Comparison of ENCODE assay signal across 14 cellular contexts in genomic region chr3:23667536-23668429, GRCh38.
DNase-seq lines count a peak whose midpoint lies in the region; ATAC-seq, FAIRE-seq and TF ChIP-seq lines count a peak whose summit lies in the region.
"Had no signal": no experiment of that assay in that cellular context is flagged by ENCODE, and none has a peak within 500 bp of the region (broad histone marks: within the 10 kb centered on the region; RNA-seq: fewer than 3 reads in every experiment).

No MANE protein-coding gene starts in this region.

- no peak for TF ChIP-seq CTCF in A549 (IDR thresholded peaks at IDR 0.05)
- no peak for TF ChIP-seq CTCF in foreskin fibroblast (IDR thresholded peaks at IDR 0.05; ENCODE audit: low read depth, low read length)

- peaks cover 0 to 3% of the 10 kb centered on the region in 2 donors for H3K27me3 ChIP-seq in small intestine (ENCODE audit: control insufficient read depth in 2 of 2, insufficient read depth in 2 of 2, low read length in 2 of 2)
- H3K27me3 ChIP-seq: dorsolateral prefrontal cortex had no signal

- CTCF ChIA-PET in A549 (lab: Yijun Ruan, JAX) = interaction anchor here (0.7 to 3.4 kb wide), 4 partner anchors 11 to 109 kb away, joined by 3 to 13 read pairs (median 6); no protein-coding TSS in a partner anchor

- H3K27ac ChIP-seq in A549 (peak overlapping the region; percentile 83 to 89), small intestine (ENCODE audit: low read depth in 1 of 2, low read length in 1 of 2) (no peak overlapping the region)
- H3K27ac ChIP-seq: dorsolateral prefrontal cortex had no signal

- H3K4me3 ChIP-seq in A549 = no peak overlapping the region
- H3K4me3 ChIP-seq in foreskin fibroblast (ENCODE audit: low read depth in 1 of 2, low read length in 2 of 2) = no peak overlapping the region
- no peak overlapping the region for H3K4me3 ChIP-seq in small intestine (ENCODE audit: low read depth in 1 of 2, low read length in 2 of 2)
- H3K4me3 ChIP-seq: dorsolateral prefrontal cortex had no signal

- TF ChIP-seq RAD21 in A549 (conservative IDR thresholded peaks at IDR 0.05 in 1 of 2, IDR thresholded peaks at IDR 0.05 in 1 of 2) = no peak

- no peaks in the 10 kb centered on the region for H3K36me3 ChIP-seq in small intestine (ENCODE audit: control insufficient read depth in 2 of 2, insufficient read depth in 2 of 2, low read length in 2 of 2)

- H3K4me2 ChIP-seq in A549 = peak overlapping the region; percentile 67

- 39% methylated on average over 6 of the region's 6 CpGs for WGBS in A549 (ENCODE audit: missing lambda C conversion rate)
- WGBS in small intestine, 3 donors = 74 to 82% (median 77%) methylated on average over 6 of the region's 6 CpGs

- DNase-seq in A549 (ENCODE audit: low read depth in 1 of 2, low spot score in 1 of 2) (peak in 1 of 2 experiments; percentile 31), H4 (ENCODE audit: low spot score) (peak; percentile 52), RPMI7951 (ENCODE audit: low read depth) (peak; percentile 63), foreskin fibroblast (peak; percentile 40 to 43), NAMALWA (ENCODE audit: low spot score) (no peak), 8988T (no peak), small intestine (no peak), H54 (ENCODE audit: insufficient read length, low spot score) (no peak)
- DNase-seq: activated CD8-positive, alpha-beta T cell treated with anti-CD3 and anti-CD28 coated beads for 36 hours; anterior cingulate cortex; dorsolateral prefrontal cortex; KBM-7; NCI-H1436 treated with DMSO at 0.1 percent for 48 hours; NCI-H524 had no signal

- POLR2A ChIA-PET in A549 (lab: Yijun Ruan, JAX) = interaction anchor here (0.9 to 1.1 kb wide), 6 partner anchors 8 to 465 kb away, joined by 3 to 12 read pairs (median 4); partner anchors contain the start of genes NKIRAS1, RPL15 and UBE2E2

- ATAC-seq in A549 = peak; percentile 32 to 55
- ATAC-seq: activated CD8-positive, alpha-beta T cell treated with anti-CD3 and anti-CD28 coated beads for 36 hours had no signal

- TF ChIP-seq POLR2A in A549 (IDR thresholded peaks at IDR 0.05; ENCODE audit: low read length) (no peak), H54 (IDR thresholded peaks at IDR 0.05; ENCODE audit: low read depth, low read length) (no peak)

- H3K4me1 ChIP-seq in A549 (peaks cover 43% of the 10 kb centered on the region), small intestine (ENCODE audit: control insufficient read depth in 2 of 2, insufficient read depth in 1 of 2, low read depth in 1 of 2, low read length in 1 of 2) (no peaks in the 10 kb centered on the region)

- no peak; a peak in 1 of 5 replicates for TF ChIP-seq EP300 in A549 (IDR thresholded peaks at IDR 0.05)

- no peaks in the 10 kb centered on the region for H3K9me3 ChIP-seq in A549
- H3K9me3 ChIP-seq in small intestine (ENCODE audit: control insufficient read depth, low read depth) = no peaks in the 10 kb centered on the region

- FAIRE-seq in A549 (lab: Jason Lieb, UNC) = no peak
- no peak for FAIRE-seq in small intestine (lab: Jason Lieb, UNC)
- FAIRE-seq in H54 (lab: Jason Lieb, UNC) = no peak

TF ChIP-seq in A549, 52 proteins besides CTCF, POLR2A, EP300 and RAD21 (continues in another document):
- TF ChIP-seq GATA3 (IDR thresholded peaks at IDR 0.05; ENCODE audit: borderline replicate concordance) = no peak
- TF ChIP-seq BCL3 (IDR thresholded peaks at IDR 0.05) = no peak; the same call in 2 of the 3 replicates
- no peak for TF ChIP-seq NR3C1 (IDR thresholded peaks at IDR 0.05)
- no peak for TF ChIP-seq BHLHE40 (IDR thresholded peaks at IDR 0.05; ENCODE audit: low read depth, low read length)
- TF ChIP-seq ZC3H11A (IDR thresholded peaks at IDR 0.05) = no peak
- TF ChIP-seq KDM1A (IDR thresholded peaks at IDR 0.05; ENCODE audit: low read depth) = no peak
- TF ChIP-seq CBX2 (IDR thresholded peaks at IDR 0.05; ENCODE audit: borderline replicate concordance, low read depth) = no peak
- 0 out of 2 replicates have a peak, but pooled peaks have one; percentile 13 for TF ChIP-seq FOXS1 (CRISPR knock-in tag; IDR thresholded peaks at IDR 0.05)
- no peak for TF ChIP-seq EHMT2 (IDR thresholded peaks at IDR 0.05; ENCODE audit: low read depth)
- peak; percentile 51; the same call in 1 of the 2 replicates for TF ChIP-seq HOXB13 (CRISPR knock-in tag; IDR thresholded peaks at IDR 0.05; ENCODE audit: low read depth)
- TF ChIP-seq CEBPB (IDR thresholded peaks at IDR 0.05) = no peak
- no peak for TF ChIP-seq TFCP2L1 (CRISPR knock-in tag; IDR thresholded peaks at IDR 0.05)
- TF ChIP-seq HES2 (IDR thresholded peaks at IDR 0.05) = no peak
- no peak for TF ChIP-seq CHD2 (IDR thresholded peaks at IDR 0.05; ENCODE audit: low read length, partially characterized antibody)
- TF ChIP-seq USF2 (IDR thresholded peaks at IDR 0.05) = no peak
- no peak for TF ChIP-seq MYC (IDR thresholded peaks at IDR 0.05; ENCODE audit: borderline replicate concordance, low read length)
- peak; percentile 36; the same call in 1 of the 2 replicates for TF ChIP-seq HOXB5 (CRISPR knock-in tag; IDR thresholded peaks at IDR 0.05)
- no peak for TF ChIP-seq ESRRA (IDR thresholded peaks at IDR 0.05; ENCODE audit: borderline replicate concordance, low read length)
- 0 out of 2 replicates have a peak, but pooled peaks have one; percentile 67 for TF ChIP-seq ATOH8 (CRISPR knock-in tag; IDR thresholded peaks at IDR 0.05; ENCODE audit: low read depth)
- peak; percentile 56; the same call in 1 of the 2 replicates for TF ChIP-seq MAX (IDR thresholded peaks at IDR 0.05)
- TF ChIP-seq PBX3 (IDR thresholded peaks at IDR 0.05) = no peak
- TF ChIP-seq NPAS2 (CRISPR knock-in tag; IDR thresholded peaks at IDR 0.05; ENCODE audit: borderline replicate concordance) = no peak
- no peak for TF ChIP-seq NFE2L2 (conservative IDR thresholded peaks at IDR 0.05; ENCODE audit: low read length)
- TF ChIP-seq CBX8 (IDR thresholded peaks at IDR 0.05) = no peak
- TF ChIP-seq ZFP36 (IDR thresholded peaks at IDR 0.05; ENCODE audit: borderline replicate concordance, partially characterized antibody) = no peak
- no peak for TF ChIP-seq HMGXB4 (CRISPR knock-in tag; IDR thresholded peaks at IDR 0.05; ENCODE audit: borderline replicate concordance)
- TF ChIP-seq POLR2AphosphoS2 (conservative IDR thresholded peaks at IDR 0.05; ENCODE audit: low read length) = no peak

Comparison
In these comparisons a context has a peak if more than half of its experiments do, and no peak if none do; other contexts are left out.
1. DNase-seq: peak in H4 (single experiment), RPMI7951 (single experiment) and foreskin fibroblast (2 of 2); none in NAMALWA (single experiment), 8988T (single experiment), small intestine (single experiment) and H54 (single experiment).
2. H3K27ac ChIP-seq: peak in A549 (2 of 2); none in small intestine (0 of 2).